ENCODE assay signal across 1 cellular context in genomic region chr1:3679799-3680453, GRCh38.
TF ChIP-seq lines count a peak whose summit lies in the region.

No MANE protein-coding gene starts in this region.

TF ChIP-seq in GM12878, 131 proteins besides CTCF, POLR2A, EP300 and RAD21:
- TF ChIP-seq USF2 (IDR thresholded peaks at IDR 0.05; ENCODE audit: borderline replicate concordance, low read depth, low read length) (no peak), ZNF217 (IDR thresholded peaks at IDR 0.05) (peak; percentile 42; the same call in 1 of the 2 replicates)
